ENCODE assay signal across 16 cellular contexts in genomic region chr11:75760710-75761493, GRCh38. TPM values are rescaled to one million over a fixed set of nuclear protein-coding genes. Genes with fewer than 3 reads are reported as not detected.
DNase-seq lines count a peak whose midpoint lies in the region; ATAC-seq and TF ChIP-seq lines count a peak whose summit lies in the region.
"Had no signal": no experiment of that assay in that cellular context is flagged by ENCODE, and none has a peak within 500 bp of the region (broad histone marks: within the 10 kb centered on the region; RNA-seq: fewer than 3 reads in every experiment).

No MANE protein-coding gene starts in this region.

- H3K4me3 Mint-ChIP-seq in Caco-2 (ENCODE audit: unreplicated experiment) = no peak overlapping the region
- H3K4me3 Mint-ChIP-seq: activated naive CD8-positive, alpha-beta T cell treated with anti-CD3 and anti-CD28 coated beads, Interleukin-2, amount 50 U/mL, for 24 hours; stimulated activated memory B cell treated with anti-CD40 and anti-IgM and Interleukin-4, amounts not matched to agents 10 μg/mL and 1 μg/mL and 100 μg/mL, for 72 hours had no signal

- no peaks in the 10 kb centered on the region for H3K27me3 Mint-ChIP-seq in Caco-2 (ENCODE audit: insufficient read depth, unreplicated experiment)
- H3K27me3 Mint-ChIP-seq: stimulated activated memory B cell treated with anti-CD40 and anti-IgM and Interleukin-4, amounts not matched to agents 10 μg/mL and 1 μg/mL and 100 μg/mL, for 72 hours had no signal

- H3K27ac ChIP-seq in PC-3 (ENCODE audit: low read length) (peak overlapping the region; percentile 40), neutrophil (peak overlapping the region; percentile 19), esophagus muscularis mucosa (replicated peaks in 1 of 4) (no peak overlapping the region)
- H3K27ac ChIP-seq: C4-2B had no signal

- TF ChIP-seq CTCF in Caco-2 (IDR thresholded peaks at IDR 0.05; ENCODE audit: insufficient read depth in 1 of 2, low read depth in 1 of 2, low read length in 1 of 2, severe bottlenecking in 1 of 2, unreplicated experiment in 1 of 2) (no peak), PC-3 (conservative IDR thresholded peaks at IDR 0.05; ENCODE audit: low read depth, low read length) (no peak), epithelial cell of esophagus (IDR thresholded peaks at IDR 0.05; ENCODE audit: insufficient read depth, low read depth, low read length, missing control alignments) (no peak), neutrophil (IDR thresholded peaks at IDR 0.05) (no peak), esophagus muscularis mucosa (IDR thresholded peaks at IDR 0.05) (no peak)

- H3F3A ChIP-seq in PC-3 (ENCODE audit: low read length, unreplicated experiment) = no peaks in the 10 kb centered on the region

- no peaks in the 10 kb centered on the region for H4K20me1 ChIP-seq in PC-3 (ENCODE audit: low read length)

- intact Hi-C loops in Caco-2 (cut with micrococcal nuclease; ENCODE audit: unreplicated experiment) = no loop called here
- intact Hi-C loops in PC-3 (cut with micrococcal nuclease) = no loop called here
- intact Hi-C loops in esophagus muscularis mucosa (cut with DNase I) = no loop called here

- TF ChIP-seq EP300 in esophagus muscularis mucosa (IDR thresholded peaks at IDR 0.05) = no peak

- H3K4me3 ChIP-seq in Caco-2 (ENCODE audit: low read depth, low read length) (no peak overlapping the region), PC-3 (ENCODE audit: low read length) (no peak overlapping the region), epithelial cell of esophagus (ENCODE audit: low read length) (no peak overlapping the region), neutrophil (ENCODE audit: low read depth in 1 of 2, low read length in 1 of 2) (no peak overlapping the region), esophagus muscularis mucosa (no peak overlapping the region)

- H3K79me2 ChIP-seq in PC-3 (ENCODE audit: low read length) = no peaks in the 10 kb centered on the region

- no peak overlapping the region for H3K9ac ChIP-seq in PC-3 (ENCODE audit: low read length)

- no peaks in the 10 kb centered on the region for H3K9me2 ChIP-seq in PC-3 (replicated peaks; ENCODE audit: low read length)

- peak overlapping the region; percentile 15 for H3K27ac Mint-ChIP-seq in Caco-2 (ENCODE audit: unreplicated experiment)
- H3K27ac Mint-ChIP-seq: activated naive CD8-positive, alpha-beta T cell treated with anti-CD3 and anti-CD28 coated beads, Interleukin-2, amount 50 U/mL, for 24 hours; stimulated activated memory B cell treated with anti-CD40 and anti-IgM and Interleukin-4, amounts not matched to agents 10 μg/mL and 1 μg/mL and 100 μg/mL, for 72 hours had no signal

- no peaks in the 10 kb centered on the region for H3K27me3 ChIP-seq in Caco-2 (replicated peaks; ENCODE audit: control insufficient read depth, insufficient read depth, low read length)
- no peaks in the 10 kb centered on the region for H3K27me3 ChIP-seq in PC-3 (ENCODE audit: low read length)
- no peaks in the 10 kb centered on the region for H3K27me3 ChIP-seq in neutrophil
- H3K27me3 ChIP-seq in esophagus muscularis mucosa = no peaks in the 10 kb centered on the region

- CTCF ChIA-PET in Caco-2 (lab: Charles Lee) (interaction anchor here (0.8 to 2.1 kb wide), 3 partner anchors 36 to 55 kb away, joined by 3 to 10 read pairs (median 3); no protein-coding TSS in a partner anchor), PC-3 (lab: Charles Lee) (no interaction called here)

- H3K36me3 ChIP-seq in Caco-2 (ENCODE audit: control insufficient read depth, insufficient read depth, low read length) = no peaks in the 10 kb centered on the region
- no peaks in the 10 kb centered on the region for H3K36me3 ChIP-seq in PC-3 (ENCODE audit: low read depth, low read length)
- H3K36me3 ChIP-seq in neutrophil = no peaks in the 10 kb centered on the region
- no peaks in the 10 kb centered on the region for H3K36me3 ChIP-seq in esophagus muscularis mucosa

- peaks cover 35% of the 10 kb centered on the region for H3K4me1 ChIP-seq in Caco-2
- H3K4me1 ChIP-seq in PC-3 (ENCODE audit: insufficient read depth, low read length) = peaks cover 20% of the 10 kb centered on the region
- H3K4me1 ChIP-seq in neutrophil (ENCODE audit: control insufficient read depth in 1 of 2, insufficient read depth in 1 of 2, low read depth in 1 of 2, low read length in 1 of 2) = peaks cover 40 to 42% of the 10 kb centered on the region in 2 experiments
- H3K4me1 ChIP-seq in esophagus muscularis mucosa = no peaks in the 10 kb centered on the region

- BruUV-seq in Caco-2 (replicated peaks; lab: Mats Ljungman, UMichigan) (no TSS peak), PC-3 (replicated peaks; lab: Mats Ljungman, UMichigan) (no TSS peak)

- H3K4me1 Mint-ChIP-seq in Caco-2 (ENCODE audit: low read depth, unreplicated experiment) = peaks cover 34% of the 10 kb centered on the region
- H3K4me1 Mint-ChIP-seq: activated naive CD8-positive, alpha-beta T cell treated with anti-CD3 and anti-CD28 coated beads, Interleukin-2, amount 50 U/mL, for 24 hours; stimulated activated memory B cell treated with anti-CD40 and anti-IgM and Interleukin-4, amounts not matched to agents 10 μg/mL and 1 μg/mL and 100 μg/mL, for 72 hours had no signal

- peak overlapping the region; percentile 10 for H3K4me2 ChIP-seq in PC-3 (ENCODE audit: low read length)

- DNase-seq in Caco-2 (no peak), PC-3 (peak; percentile 89), epithelial cell of esophagus (ENCODE audit: low read depth) (peak; percentile 86), esophagus muscularis mucosa (ENCODE audit: extremely low spot score) (no peak)
- DNase-seq: activated CD4-positive, CD25-positive, alpha-beta regulatory T cell treated with anti-CD3 and anti-CD28 coated beads, Interleukin-2, amount 50 U/mL, for 72 hours; activated naive CD8-positive, alpha-beta T cell treated with anti-CD3 and anti-CD28 coated beads, Interleukin-2, amount 50 U/mL, for 24 hours; activated T-cell treated with anti-CD3 and anti-CD28 coated beads for 4 hours; KG1; stimulated activated CD4-positive, alpha-beta T cell treated with anti-CD3 and anti-CD28 coated beads, Interleukin-4, amount 100 ng/mL, for 24 hours had no signal

- H3K9me3 ChIP-seq in Caco-2 (0 out of 2 replicates have a peak, but pooled peaks cover 4% of the 10 kb centered on the region), PC-3 (ENCODE audit: low read length) (no peaks in the 10 kb centered on the region), neutrophil (no peaks in the 10 kb centered on the region), esophagus muscularis mucosa (no peaks in the 10 kb centered on the region)

- no peaks in the 10 kb centered on the region for H3K36me3 Mint-ChIP-seq in Caco-2 (ENCODE audit: insufficient read depth, unreplicated experiment)
- H3K36me3 Mint-ChIP-seq: stimulated activated memory B cell treated with anti-CD40 and anti-IgM and Interleukin-4, amounts not matched to agents 10 μg/mL and 1 μg/mL and 100 μg/mL, for 72 hours had no signal

- peak; percentile 87 for ATAC-seq in PC-3
- ATAC-seq in activated CD4-positive, CD25-positive, alpha-beta regulatory T cell treated with anti-CD3 and anti-CD28 coated beads, Interleukin-2, amount 50 U/mL, for 24 hours = no peak
- no peak for ATAC-seq in HG03196 (IDR thresholded peaks at IDR 0.05; ENCODE audit: unreplicated experiment)
- no peak for ATAC-seq in HG02885 (IDR thresholded peaks at IDR 0.05; ENCODE audit: poor library complexity, unreplicated experiment)
- ATAC-seq: activated naive CD8-positive, alpha-beta T cell treated with anti-CD3 and anti-CD28 coated beads, Interleukin-2, amount 50 U/mL, for 24 hours; stimulated activated memory B cell treated with anti-CD40 and anti-IgM and Interleukin-4, amounts not matched to agents 10 μg/mL and 1 μg/mL and 100 μg/mL, for 72 hours had no signal

- 94% methylated on average over 2 of the region's 3 CpGs for WGBS in esophagus muscularis mucosa

- no peak for TF ChIP-seq POLR2A in esophagus muscularis mucosa (IDR thresholded peaks at IDR 0.05; ENCODE audit: low read depth)

- H3K9me3 Mint-ChIP-seq in Caco-2 (ENCODE audit: unreplicated experiment) = no peaks in the 10 kb centered on the region
- H3K9me3 Mint-ChIP-seq: activated naive CD8-positive, alpha-beta T cell treated with anti-CD3 and anti-CD28 coated beads, Interleukin-2, amount 50 U/mL, for 24 hours; stimulated activated memory B cell treated with anti-CD40 and anti-IgM and Interleukin-4, amounts not matched to agents 10 μg/mL and 1 μg/mL and 100 μg/mL, for 72 hours had no signal

- POLR2A ChIA-PET in Caco-2 (lab: Charles Lee) = no interaction called here
- POLR2A ChIA-PET in PC-3 (lab: Charles Lee; ENCODE audit: unreplicated experiment) = no interaction called here

- H2AFZ ChIP-seq in PC-3 (ENCODE audit: low read length) = no peak overlapping the region

RNA-seq across cellular contexts. Expression of gene DGAT2, which starts 7.7 kb away (rescaled TPM):
- total RNA-seq in Caco-2 (2022) = 73.6 and 75.8 TPM in 2 replicates
- total RNA-seq in PC-3 (2014; rRNA removed) = 14.3 and 18.5 TPM in 2 replicates
- total RNA-seq in esophagus muscularis mucosa = 1 to 10 TPM in 3 of 4 donors, under 1 TPM in 1; 0.83 to 6.5 (median 2.0) TPM

RNA-seq across cellular contexts. Expression of gene MOGAT2, which starts 43.3 kb away (rescaled TPM):
- total RNA-seq in Caco-2 (2022) (0.39 and 0.56 TPM in 2 replicates), PC-3 (2014; rRNA removed) (not detected in 2 replicates), esophagus muscularis mucosa (not detected)
- total RNA-seq: dermis microvascular lymphatic vessel endothelial cell had no signal

RNA-seq across cellular contexts. Expression of gene UVRAG, which starts 54.1 kb away (rescaled TPM):
- total RNA-seq in Caco-2 (2022) (30.4 and 31.3 TPM in 2 replicates), PC-3 (2014; rRNA removed) (13.0 and 14.9 TPM in 2 replicates), esophagus muscularis mucosa (10 to 100 TPM; 30.6 to 37.4 (median 34.7) TPM)

Comparison
In these comparisons a context has a peak if more than half of its experiments do, and no peak if none do; other contexts are left out.
1. DNase-seq: peak in PC-3 (single experiment) and epithelial cell of esophagus (single experiment); none in Caco-2 (0 of 2) and esophagus muscularis mucosa (single experiment).
2. H3K27ac ChIP-seq: peak in PC-3 (single experiment) and neutrophil (single experiment); none in esophagus muscularis mucosa (0 of 4).